ENCODE assay signal across 8 cellular contexts in genomic region chr22:46070215-46070721, GRCh38.
DNase-seq lines count a peak whose midpoint lies in the region; ATAC-seq and TF ChIP-seq lines count a peak whose summit lies in the region.

No MANE protein-coding gene starts in this region.

- H3K4me1 Mint-ChIP-seq in activated T-cell treated with anti-CD3 and anti-CD28 coated beads, Interleukin-2, amount 50 U/mL, for 24 hours (ENCODE audit: low read depth) = peaks cover 57% of the 10 kb centered on the region

- H3K36me3 ChIP-seq in SK-N-MC (ENCODE audit: insufficient read depth, low read length) (peaks cover 30% of the 10 kb centered on the region), mucosa of stomach (ENCODE audit: control insufficient read depth, insufficient read depth, low read length) (peaks cover 15% of the 10 kb centered on the region), upper lobe of right lung (peaks cover 8% of the 10 kb centered on the region)
- H3K36me3 ChIP-seq in effector memory CD4-positive, alpha-beta T cell (ENCODE audit: control insufficient read depth, insufficient read depth, low read length) = no peaks in the 10 kb centered on the region

- no peaks in the 10 kb centered on the region for H3K27me3 ChIP-seq in effector memory CD4-positive, alpha-beta T cell (replicated peaks; ENCODE audit: control insufficient read depth, insufficient read depth, low read length, poor library complexity, severe bottlenecking)
- H3K27me3 ChIP-seq in mucosa of stomach (ENCODE audit: control insufficient read depth, insufficient read depth, low read length) (no peaks in the 10 kb centered on the region), upper lobe of right lung (no peaks in the 10 kb centered on the region)

- DNase-seq in activated T-cell treated with anti-CD3 and anti-CD28 coated beads, Interleukin-2, amount 50 U/mL, for 24 hours = peak; percentile 72
- DNase-seq in activated T-cell treated with anti-CD3 and anti-CD28 coated beads for 4 hours = no peak
- no peak for DNase-seq in SK-N-MC (ENCODE audit: low read depth, low spot score)
- DNase-seq in effector memory CD4-positive, alpha-beta T cell = no peak
- DNase-seq in upper lobe of right lung = peak; percentile 89

- no peak for TF ChIP-seq CTCF in upper lobe of right lung (IDR thresholded peaks at IDR 0.05)

- intact Hi-C loops in upper lobe of right lung (cut with DNase I) = loop anchor here (10.0 kb wide), 1 partner anchor 65 kb away; no protein-coding TSS in a partner anchor

- H3K9me3 Mint-ChIP-seq in activated T-cell treated with anti-CD3 and anti-CD28 coated beads, Interleukin-2, amount 50 U/mL, for 24 hours = no peaks in the 10 kb centered on the region

- peak overlapping the region; percentile 91 for H3K27ac Mint-ChIP-seq in activated T-cell treated with anti-CD3 and anti-CD28 coated beads, Interleukin-2, amount 50 U/mL, for 24 hours

- peaks cover 5% of the 10 kb centered on the region for H3K36me3 Mint-ChIP-seq in activated T-cell treated with anti-CD3 and anti-CD28 coated beads, Interleukin-2, amount 50 U/mL, for 24 hours (ENCODE audit: low read depth)

- peaks cover 10% of the 10 kb centered on the region for H3K27me3 Mint-ChIP-seq in activated T-cell treated with anti-CD3 and anti-CD28 coated beads, Interleukin-2, amount 50 U/mL, for 24 hours

- H3K4me3 ChIP-seq in SK-N-MC (peak overlapping the region; percentile 89), mucosa of stomach (ENCODE audit: low read length) (peak overlapping the region; percentile 88), upper lobe of right lung (peak overlapping the region; percentile 79)
- peak overlapping the region; percentile 71 for H3K4me3 ChIP-seq in effector memory CD4-positive, alpha-beta T cell (ENCODE audit: insufficient read depth, low read depth, low read length, poor library complexity, severe bottlenecking)

- peak overlapping the region; percentile 85 for H3K4me3 Mint-ChIP-seq in activated T-cell treated with anti-CD3 and anti-CD28 coated beads, Interleukin-2, amount 50 U/mL, for 24 hours

- H3K9ac ChIP-seq in SK-N-MC (ENCODE audit: insufficient read length) = peak overlapping the region; percentile 98
- H3K9ac ChIP-seq in mucosa of stomach (ENCODE audit: low read length) = peak overlapping the region; percentile 98

- peak; percentile 56 for ATAC-seq in upper lobe of right lung
- no peak for ATAC-seq in HG03108 (IDR thresholded peaks at IDR 0.05; ENCODE audit: unreplicated experiment)
- no peak for ATAC-seq in GM21390 (IDR thresholded peaks at IDR 0.05; ENCODE audit: unreplicated experiment)

- peaks cover 17% of the 10 kb centered on the region for H3K4me1 ChIP-seq in effector memory CD4-positive, alpha-beta T cell (ENCODE audit: control insufficient read depth, insufficient read depth, low read length, poor library complexity, severe bottlenecking)
- H3K4me1 ChIP-seq in mucosa of stomach (ENCODE audit: control insufficient read depth, insufficient read depth, low read length) = peaks cover 50% of the 10 kb centered on the region
- peaks cover 31% of the 10 kb centered on the region for H3K4me1 ChIP-seq in upper lobe of right lung

- H3K27ac ChIP-seq in SK-N-MC = peak overlapping the region; percentile 100
- H3K27ac ChIP-seq in effector memory CD4-positive, alpha-beta T cell (ENCODE audit: insufficient read depth, low read length, poor library complexity, severe bottlenecking) = peak overlapping the region; percentile 76
- peak overlapping the region; percentile 100 for H3K27ac ChIP-seq in upper lobe of right lung

- H3K9me3 ChIP-seq in SK-N-MC (ENCODE audit: low read depth, low read length) (no peaks in the 10 kb centered on the region), mucosa of stomach (ENCODE audit: control insufficient read depth, low read length) (no peaks in the 10 kb centered on the region), upper lobe of right lung (no peaks in the 10 kb centered on the region)
- H3K9me3 ChIP-seq in effector memory CD4-positive, alpha-beta T cell (ENCODE audit: control insufficient read depth, low read length) = no peaks in the 10 kb centered on the region

Comparison
In these comparisons a context has a peak if more than half of its experiments do, and no peak if none do; other contexts are left out.
1. DNase-seq: peak in activated T-cell treated with anti-CD3 and anti-CD28 coated beads, Interleukin-2, amount 50 U/mL, for 24 hours (single experiment) and upper lobe of right lung (single experiment); none in activated T-cell treated with anti-CD3 and anti-CD28 coated beads for 4 hours (single experiment), SK-N-MC (single experiment) and effector memory CD4-positive, alpha-beta T cell (0 of 3).
2. Peak in every context shown above with its lines, with median percentiles within 50 percentile points of each other: H3K27ac ChIP-seq and H3K4me3 ChIP-seq.